In genomic region chr16:4270595-4270994, GRCh38 we compare ENCODE assay signal across 9 cellular contexts. TPM values are rescaled to one million over a fixed set of nuclear protein-coding genes. Genes with fewer than 3 reads are reported as not detected.
DNase-seq lines count a peak whose midpoint lies in the region; ATAC-seq and TF ChIP-seq lines count a peak whose summit lies in the region.
"Had no signal": no experiment of that assay in that cellular context is flagged by ENCODE, and none has a peak within 500 bp of the region (broad histone marks: within the 10 kb centered on the region; RNA-seq: fewer than 3 reads in every experiment).

No MANE protein-coding gene starts in this region.

- no peaks in the 10 kb centered on the region for H3K9me3 Mint-ChIP-seq in endothelial cell (ENCODE audit: unreplicated experiment)

- H3K79me1 ChIP-seq in trophoblast cell (ENCODE audit: low read length) = peaks cover 12% of the 10 kb centered on the region

- H4K20me1 ChIP-seq in OCI-LY7 (ENCODE audit: insufficient read depth, low read length) = no peaks in the 10 kb centered on the region

- H2AK5ac ChIP-seq in trophoblast cell (ENCODE audit: low read length) = no peak overlapping the region

- H3K9me3 ChIP-seq in OCI-LY7 (ENCODE audit: low read length) (no peaks in the 10 kb centered on the region), trophoblast cell (ENCODE audit: insufficient read depth, low read depth, low read length) (no peaks in the 10 kb centered on the region)

- H3K9me2 ChIP-seq in OCI-LY7 (ENCODE audit: insufficient read depth, low read length) = no peaks in the 10 kb centered on the region

- H3K4me2 ChIP-seq in OCI-LY7 (ENCODE audit: low read length) (peak overlapping the region; percentile 94), trophoblast cell (ENCODE audit: low read length) (no peak overlapping the region)

- DNase-seq in GM12864 (ENCODE audit: low read depth) = no peak
- no peak for DNase-seq in OCI-LY7 (ENCODE audit: low spot score)
- no peak for DNase-seq in endothelial cell (ENCODE audit: low spot score)
- DNase-seq in trophoblast cell = no peak
- DNase-seq in T1000 (lab: John Stamatoyannopoulos, UW) = no peak
- DNase-seq in DMS79 (lab: John Stamatoyannopoulos, UW) = no peak

- CTCF ChIA-PET in OCI-LY7 (lab: Charles Lee; ENCODE audit: unreplicated experiment) = interaction anchor here (1.5 kb wide), 1 partner anchor 17 kb away, joined by 4 read pairs; no protein-coding TSS in a partner anchor

- no peaks in the 10 kb centered on the region for H3K27me3 ChIP-seq in trophoblast cell (ENCODE audit: insufficient read depth, low read length)

- intact Hi-C loops in OCI-LY7 (cut with micrococcal nuclease; ENCODE audit: unreplicated experiment) = no loop called here

- no peak overlapping the region for H3K23ac ChIP-seq in trophoblast cell (ENCODE audit: low read length)

- no peak overlapping the region for H3K27ac Mint-ChIP-seq in endothelial cell (ENCODE audit: unreplicated experiment)

- no peak overlapping the region for H2BK120ac ChIP-seq in trophoblast cell (ENCODE audit: insufficient read depth, low read length, poor library complexity)

- H3K79me2 ChIP-seq in OCI-LY7 (ENCODE audit: insufficient read depth, low read depth, low read length) = peaks cover 59% of the 10 kb centered on the region
- peaks cover 17% of the 10 kb centered on the region for H3K79me2 ChIP-seq in trophoblast cell (ENCODE audit: control insufficient read depth, insufficient read depth, low read length, poor library complexity)

- H3K18ac ChIP-seq in trophoblast cell (ENCODE audit: low read length) = peak overlapping the region; percentile 47

- H3K27ac ChIP-seq in OCI-LY7 (ENCODE audit: low read depth, low read length, poor library complexity, severe bottlenecking) = peak overlapping the region; percentile 89
- no peak overlapping the region for H3K27ac ChIP-seq in trophoblast cell (ENCODE audit: low read depth, low read length)

- H3K36me3 ChIP-seq in OCI-LY7 (ENCODE audit: insufficient read depth, low read length) = peaks cover 42% of the 10 kb centered on the region
- H3K36me3 ChIP-seq in trophoblast cell (ENCODE audit: control insufficient read depth in 1 of 2, insufficient read depth in 2 of 2, low read length in 2 of 2) = no peaks in the 10 kb centered on the region

- peaks cover 17% of the 10 kb centered on the region for H3K27me3 Mint-ChIP-seq in endothelial cell (ENCODE audit: unreplicated experiment)

- BruUV-seq in OCI-LY7 (replicated peaks; lab: Mats Ljungman, UMichigan) = no TSS peak

- WGBS in trophoblast cell (ENCODE audit: extremely low coverage, insufficient coverage, insufficient read length) = no CpG with 5 or more reads among the region's 7 CpGs

- H4K8ac ChIP-seq in trophoblast cell (ENCODE audit: low read depth, low read length) = no peak overlapping the region

- H2AFZ ChIP-seq in OCI-LY7 (ENCODE audit: low read length) = no peak overlapping the region
- no peak overlapping the region for H2AFZ ChIP-seq in trophoblast cell (ENCODE audit: insufficient read depth, low read length, poor library complexity)

- H4K12ac ChIP-seq in trophoblast cell (ENCODE audit: low read depth, low read length) = no peak overlapping the region

- TF ChIP-seq CTCF in GM12864 (IDR thresholded peaks at IDR 0.05; ENCODE audit: low read depth, low read length, missing control alignments) (no peak), OCI-LY7 (conservative IDR thresholded peaks at IDR 0.05; ENCODE audit: low read length) (0 out of 2 replicates have a peak, but pooled peaks have one; percentile 26), endothelial cell (IDR thresholded peaks at IDR 0.05; ENCODE audit: unreplicated experiment) (no peak)

- peaks cover 8% of the 10 kb centered on the region for H3K36me3 Mint-ChIP-seq in endothelial cell (ENCODE audit: low read depth, unreplicated experiment)

- peaks cover 4% of the 10 kb centered on the region for H3K4me1 Mint-ChIP-seq in endothelial cell (ENCODE audit: unreplicated experiment)

- no peak overlapping the region for H2BK12ac ChIP-seq in trophoblast cell (ENCODE audit: low read length)

- peaks cover 24% of the 10 kb centered on the region for H3K4me1 ChIP-seq in OCI-LY7 (ENCODE audit: insufficient read depth, low read length, poor library complexity, severe bottlenecking)
- peaks cover 3 to 9% of the 10 kb centered on the region in 2 experiments for H3K4me1 ChIP-seq in trophoblast cell (ENCODE audit: control insufficient read depth in 1 of 2, insufficient read depth in 2 of 2, low read length in 2 of 2)

- POLR2A ChIA-PET in OCI-LY7 (lab: Charles Lee) = interaction anchor here (0.6 kb wide), 1 partner anchor 25 kb away, joined by 3 read pairs; no protein-coding TSS in a partner anchor

- peak overlapping the region; percentile 57 for H3K4me3 Mint-ChIP-seq in endothelial cell (ENCODE audit: unreplicated experiment)

- no peak overlapping the region for H3K14ac ChIP-seq in trophoblast cell (ENCODE audit: low read length)

- peak overlapping the region; percentile 54 for H3K4ac ChIP-seq in trophoblast cell (ENCODE audit: low read depth, low read length)

- no peak for ATAC-seq in HG03432 (IDR thresholded peaks at IDR 0.05; ENCODE audit: unreplicated experiment)
- no peak for ATAC-seq in GM18858 (IDR thresholded peaks at IDR 0.05; ENCODE audit: unreplicated experiment)

- peak overlapping the region; percentile 82 for H3K4me3 ChIP-seq in GM12864 (ENCODE audit: low read depth, low read length)
- H3K4me3 ChIP-seq in OCI-LY7 (ENCODE audit: low read depth, low read length, poor library complexity, severe bottlenecking) = peak overlapping the region; percentile 83
- no peak overlapping the region for H3K4me3 ChIP-seq in trophoblast cell (ENCODE audit: low read depth, low read length)

- no peak overlapping the region for H3K9ac ChIP-seq in trophoblast cell (ENCODE audit: low read length)

- H4K91ac ChIP-seq in trophoblast cell (ENCODE audit: low read depth, low read length) = no peak overlapping the region

- H2BK5ac ChIP-seq in trophoblast cell (ENCODE audit: low read depth, low read length, poor library complexity) = no peak overlapping the region

RNA-seq across cellular contexts. Expression of gene TFAP4, which starts 2.2 kb away (rescaled TPM):
- 30.8 and 41.2 TPM in 2 replicates for total RNA-seq in OCI-LY7 (2014; rRNA removed; shearing (Covaris generic))
- total RNA-seq in OCI-LY7 (2022) = 41.9 and 43.2 TPM in 2 replicates
- 6.2 TPM for total RNA-seq in endothelial cell (ENCODE audit: unreplicated experiment)
- polyA plus RNA-seq in trophoblast cell (2013) = 4.5 and 4.6 TPM in 2 replicates

RNA-seq across cellular contexts. Expression of gene SRL, which starts 28.7 kb away (rescaled TPM):
- not detected in 2 replicates for total RNA-seq in OCI-LY7 (2014; rRNA removed; shearing (Covaris generic))
- total RNA-seq in OCI-LY7 (2022) (not detected in 2 replicates), endothelial cell (ENCODE audit: unreplicated experiment) (0.26 TPM)
- polyA plus RNA-seq in trophoblast cell (2013) = not detected in 2 replicates
- total RNA-seq: RPMI7951 had no signal

RNA-seq across cellular contexts. Expression of gene GLIS2, which starts 45.3 kb away (rescaled TPM):
- total RNA-seq in OCI-LY7 (2014; rRNA removed; shearing (Covaris generic)) = not detected in 2 replicates
- 0.08 TPM in 1 of 2 replicates, not detected in the other for total RNA-seq in OCI-LY7 (2022)
- 1.6 TPM for total RNA-seq in endothelial cell (ENCODE audit: unreplicated experiment)
- 22.5 and 23.2 TPM in 2 replicates for polyA plus RNA-seq in trophoblast cell (2013)
